21 cellular contexts compared by ENCODE assay signal in genomic region chr7:41039386-41040315, GRCh38.
DNase-seq lines count a peak whose midpoint lies in the region; ATAC-seq and TF ChIP-seq lines count a peak whose summit lies in the region.
"Had no signal": no experiment of that assay in that cellular context is flagged by ENCODE, and none has a peak within 500 bp of the region (broad histone marks: within the 10 kb centered on the region; RNA-seq: fewer than 3 reads in every experiment).

No MANE protein-coding gene starts in this region.

- no peak for TF ChIP-seq EP300 in esophagus muscularis mucosa (IDR thresholded peaks at IDR 0.05)

- H3K4me3 ChIP-seq in esophagus muscularis mucosa: no peak overlapping the region
- no peak overlapping the region for H3K4me3 ChIP-seq in aorta (ENCODE audit: low read length in 2 of 2)
- H3K4me3 ChIP-seq: GM23248, MG63 had no signal

- H3K4me1 Mint-ChIP-seq in nephron progenitor cell: peaks cover 54% of the 10 kb centered on the region
- no peaks in the 10 kb centered on the region for H3K4me1 Mint-ChIP-seq in activated CD4-positive, alpha-beta T cell treated with anti-CD3 and anti-CD28 coated beads for 36 hours
- H3K4me1 Mint-ChIP-seq: CD4-positive, alpha-beta memory T cell had no signal

- peaks cover 6% of the 10 kb centered on the region for H3K36me3 Mint-ChIP-seq in nephron progenitor cell (ENCODE audit: low read depth)
- H3K36me3 Mint-ChIP-seq in activated CD4-positive, alpha-beta T cell treated with anti-CD3 and anti-CD28 coated beads for 36 hours (ENCODE audit: low read depth): no peaks in the 10 kb centered on the region
- H3K36me3 Mint-ChIP-seq: CD4-positive, alpha-beta memory T cell had no signal

- H3K27ac ChIP-seq in esophagus muscularis mucosa (replicated peaks in 1 of 4) (no peak overlapping the region), aorta (ENCODE audit: low read depth in 1 of 2, low read length in 2 of 2) (no peak overlapping the region)
- H3K27ac ChIP-seq: GM23248 had no signal

- no peak for TF ChIP-seq POLR2A in esophagus muscularis mucosa (IDR thresholded peaks at IDR 0.05; ENCODE audit: low read depth)

- H3K9me3 Mint-ChIP-seq in nephron progenitor cell: peaks cover 25% of the 10 kb centered on the region
- H3K9me3 Mint-ChIP-seq in activated CD4-positive, alpha-beta T cell treated with anti-CD3 and anti-CD28 coated beads for 36 hours (ENCODE audit: low read depth): peaks cover 7% of the 10 kb centered on the region

- H3K27me3 Mint-ChIP-seq in nephron progenitor cell (ENCODE audit: low read depth, poor library complexity): peaks cover 6% of the 10 kb centered on the region
- H3K27me3 Mint-ChIP-seq in activated CD4-positive, alpha-beta T cell treated with anti-CD3 and anti-CD28 coated beads for 36 hours: no peaks in the 10 kb centered on the region
- H3K27me3 Mint-ChIP-seq: CD4-positive, alpha-beta memory T cell had no signal

- intact Hi-C loops in esophagus muscularis mucosa (cut with DNase I): no loop called here
- intact Hi-C loops in aorta (cut with DNase I): no loop called here
- intact Hi-C loops in activated CD4-positive, alpha-beta T cell treated with anti-CD3 and anti-CD28 coated beads for 36 hours (cut with DNase I, micrococcal nuclease): no loop called here

- H3K36me3 ChIP-seq in esophagus muscularis mucosa: no peaks in the 10 kb centered on the region
- no peaks in the 10 kb centered on the region for H3K36me3 ChIP-seq in aorta (ENCODE audit: control insufficient read depth in 1 of 2, insufficient read depth in 2 of 2, low read length in 1 of 2)
- H3K36me3 ChIP-seq: MG63 had no signal

- H3K4me1 ChIP-seq in esophagus muscularis mucosa (no peaks in the 10 kb centered on the region), aorta (ENCODE audit: control insufficient read depth in 1 of 2, insufficient read depth in 2 of 2, low read length in 2 of 2) (peaks cover 0 to 4% of the 10 kb centered on the region in 2 donors)

- H3K27ac Mint-ChIP-seq in nephron progenitor cell: peak overlapping the region; percentile 81
- H3K27ac Mint-ChIP-seq in activated CD4-positive, alpha-beta T cell treated with anti-CD3 and anti-CD28 coated beads for 36 hours: no peak overlapping the region
- H3K27ac Mint-ChIP-seq: CD4-positive, alpha-beta memory T cell had no signal

- CTCF ChIA-PET in activated CD4-positive, alpha-beta T cell treated with anti-CD3 and anti-CD28 coated beads for 36 hours (lab: Charles Lee): no interaction called here

- H3K4me3 Mint-ChIP-seq in nephron progenitor cell: no peak overlapping the region
- H3K4me3 Mint-ChIP-seq in activated CD4-positive, alpha-beta T cell treated with anti-CD3 and anti-CD28 coated beads for 36 hours: no peak overlapping the region
- H3K4me3 Mint-ChIP-seq: CD4-positive, alpha-beta memory T cell had no signal

- H3K27me3 ChIP-seq in esophagus muscularis mucosa (no peaks in the 10 kb centered on the region), aorta (ENCODE audit: control insufficient read depth in 1 of 2, insufficient read depth in 2 of 2, low read length in 1 of 2) (no peaks in the 10 kb centered on the region)
- H3K27me3 ChIP-seq: MG63 had no signal

- TF ChIP-seq CTCF in esophagus muscularis mucosa (IDR thresholded peaks at IDR 0.05) (no peak), nephron progenitor cell (IDR thresholded peaks at IDR 0.05) (no peak)

- H3K9me3 ChIP-seq in esophagus muscularis mucosa: peaks cover 0 to 7% (median 6%) of the 10 kb centered on the region in 4 donors
- no peaks in the 10 kb centered on the region for H3K9me3 ChIP-seq in aorta (ENCODE audit: control insufficient read depth, low read length)
- H3K9me3 ChIP-seq: MG63 had no signal

- ATAC-seq in aorta (ENCODE audit: low FRiP score): peak; percentile 27
- ATAC-seq in GM19023 (IDR thresholded peaks at IDR 0.05; ENCODE audit: unreplicated experiment): no peak
- no peak for ATAC-seq in activated CD4-positive, alpha-beta T cell treated with anti-CD3 and anti-CD28 coated beads for 36 hours
- ATAC-seq: PC-3 had no signal

- POLR2A ChIA-PET in activated CD4-positive, alpha-beta T cell treated with anti-CD3 and anti-CD28 coated beads for 36 hours (lab: Charles Lee): interaction anchor here (0.6 kb wide), 1 partner anchor 50 kb away, joined by 3 read pairs; no protein-coding TSS in a partner anchor

- WGBS in esophagus muscularis mucosa: 88% methylated on average over 7 of the region's 7 CpGs
- WGBS in aorta, 2 donors: 37 to 54% methylated on average over 7 of the region's 7 CpGs

- peak; percentile 13 for DNase-seq in amniotic epithelial cell (ENCODE audit: low read depth)
- peak; percentile 81 for DNase-seq in esophagus muscularis mucosa (ENCODE audit: extremely low spot score)
- peak; percentile 31 for DNase-seq in nephron progenitor cell
- DNase-seq in aorta: no peak
- DNase-seq in amygdala (lab: John Stamatoyannopoulos, UW): no peak
- no peak for DNase-seq in activated effector memory CD4-positive, alpha-beta T cell treated with Interleukin-2 at 50 U/mL for 16 hours
- DNase-seq in activated CD4-positive, alpha-beta T cell treated with anti-CD3 and anti-CD28 coated beads for 36 hours: no peak
- DNase-seq: C1 segment of cervical spinal cord; CD4-positive, alpha-beta memory T cell; COR-L47; GM23248; H7; KG1; MG63; NCI-H2029; NCI-H446; NCI-H524 treated with DMSO at 0.1 percent for 48 hours; NCI-H82; NK-92 treated with Interleukin-12 subunit alpha and Interleukin-12 subunit beta, amount 100 ng/mL, for 24 hours; PC-3 had no signal

Comparison
In these comparisons a context has a peak if more than half of its experiments do, and no peak if none do; other contexts are left out.
1. DNase-seq: peak in amniotic epithelial cell (single experiment), esophagus muscularis mucosa (single experiment) and nephron progenitor cell (single experiment); none in aorta (0 of 2), amygdala (0 of 56), activated effector memory CD4-positive, alpha-beta T cell treated with Interleukin-2 at 50 U/mL for 16 hours (single experiment) and activated CD4-positive, alpha-beta T cell treated with anti-CD3 and anti-CD28 coated beads for 36 hours (single experiment).